In genomic region chr2:50514881-50515280, GRCh38 we compare ENCODE assay signal across 1 cellular context.
A peak's percentile ranks its signal among the peaks of the same experiment; 100 is the strongest.
TF ChIP-seq lines count a peak whose summit lies in the region.

No MANE protein-coding gene starts in this region.

TF ChIP-seq in GM23338, 12 proteins besides CTCF, POLR2A, EP300 and RAD21 (continued from another document):
- 0 out of 2 replicates have a peak, but pooled peaks have one; percentile 73 for TF ChIP-seq ZNF462 (CRISPR knock-in tag; IDR thresholded peaks at IDR 0.05)
